In the genomic region with DNA sequence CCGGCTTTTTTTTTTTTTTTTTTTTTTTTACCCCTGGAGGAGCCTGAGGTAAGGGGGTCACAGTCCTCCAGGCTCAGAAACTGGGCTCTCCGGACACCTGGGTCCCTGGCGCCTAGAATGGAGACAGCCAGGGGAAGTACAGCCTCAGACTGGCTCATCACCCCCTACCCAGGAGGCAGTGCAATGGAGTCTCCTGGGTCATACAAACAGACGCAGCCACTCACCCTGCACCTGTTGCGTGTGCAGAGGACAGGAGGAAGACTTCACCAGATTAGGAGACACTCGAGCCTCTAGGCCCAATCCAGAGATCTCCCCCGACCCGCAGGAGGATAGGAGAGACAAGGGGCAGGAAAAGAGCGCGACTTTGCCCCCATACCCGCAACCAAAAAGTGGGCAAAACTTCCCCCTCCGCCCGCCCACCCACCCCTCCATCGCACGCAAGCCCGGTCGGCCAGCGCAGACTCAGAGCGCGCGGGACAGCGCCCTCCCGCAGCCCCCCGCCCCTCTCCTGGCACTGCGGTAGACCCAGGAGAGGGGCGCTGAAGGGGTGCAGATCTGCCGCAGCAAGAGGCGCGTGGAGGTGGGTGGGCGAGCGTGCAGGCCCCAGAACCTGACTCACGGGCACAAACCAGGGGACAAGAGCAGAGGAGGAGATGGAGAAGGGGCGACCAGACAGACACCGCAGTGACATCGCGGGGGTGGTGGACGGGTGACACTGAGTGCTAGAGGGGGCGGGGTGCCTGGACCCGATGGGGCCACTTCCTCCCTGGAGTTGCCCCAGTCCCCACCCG, we compare ENCODE assay signal across 10 cellular contexts. TPM values are rescaled to one million over a fixed set of nuclear protein-coding genes. Genes with fewer than 3 reads are reported as not detected.
DNase-seq lines count a peak whose midpoint lies in the region; FAIRE-seq and TF ChIP-seq lines count a peak whose summit lies in the region.
"Had no signal": no experiment of that assay in that cellular context is flagged by ENCODE, and none has a peak within 500 bp of the region (broad histone marks: within the 10 kb centered on the region; RNA-seq: fewer than 3 reads in every experiment).

No MANE protein-coding gene starts in this region.

- peaks cover 20 to 70% (median 54%) of the 10 kb centered on the region in 10 experiments for H3K4me1 ChIP-seq in BLaER1 treated with 17β-estradiol and CSF1 and Interleukin-3, amounts not matched to agents 10 nM and 100 nM
- H3K4me1 ChIP-seq in HUES6 (ENCODE audit: control insufficient read depth, insufficient read depth, low read length) (peaks cover 9% of the 10 kb centered on the region), endocrine pancreas (ENCODE audit: control insufficient read depth, insufficient read depth, low read length) (no peaks in the 10 kb centered on the region), neural progenitor cell (peaks cover 4% of the 10 kb centered on the region)

- peak overlapping the region; percentile 91 for H3K4me3 Mint-ChIP-seq in neural progenitor cell

- no peak overlapping the region for H3K27ac ChIP-seq in BLaER1 treated with 17β-estradiol and CSF1 and Interleukin-3, amounts not matched to agents 10 nM and 100 nM
- no peak overlapping the region for H3K27ac ChIP-seq in HUES6 (ENCODE audit: low read depth, low read length)
- H3K27ac ChIP-seq in neural progenitor cell = no peak overlapping the region
- H3K27ac ChIP-seq: tibial artery had no signal

- H3K4me2 ChIP-seq in BLaER1 treated with 17β-estradiol and CSF1 and Interleukin-3, amounts not matched to agents 10 nM and 100 nM = peak overlapping the region; percentile 66 to 98 (median 87); a peak in 18 of 22 replicates
- peak overlapping the region; percentile 86 for H3K4me2 ChIP-seq in neural progenitor cell

- no peaks in the 10 kb centered on the region for H3K9me3 ChIP-seq in BLaER1 treated with 17β-estradiol and CSF1 and Interleukin-3, amounts not matched to agents 10 nM and 100 nM (replicated peaks in 1 of 11)
- no peaks in the 10 kb centered on the region for H3K9me3 ChIP-seq in HUES6 (ENCODE audit: control insufficient read depth, insufficient read depth, low read depth, low read length)
- no peaks in the 10 kb centered on the region for H3K9me3 ChIP-seq in endocrine pancreas (ENCODE audit: control insufficient read depth, low read length)
- no peaks in the 10 kb centered on the region for H3K9me3 ChIP-seq in neural progenitor cell (ENCODE audit: low read depth)
- H3K9me3 ChIP-seq: tibial artery had no signal

- H4K20me1 ChIP-seq in BLaER1 treated with 17β-estradiol and CSF1 and Interleukin-3, amounts not matched to agents 10 nM and 100 nM = peaks cover 0 to 13% (median 5%) of the 10 kb centered on the region in 11 experiments; a peak in 7 of 22 replicates
- peaks cover 3% of the 10 kb centered on the region for H4K20me1 ChIP-seq in neural progenitor cell (ENCODE audit: low read depth)

- H3K9me3 Mint-ChIP-seq in neural progenitor cell = peaks cover 2% of the 10 kb centered on the region

- H3K36me3 ChIP-seq in BLaER1 treated with 17β-estradiol and CSF1 and Interleukin-3, amounts not matched to agents 10 nM and 100 nM = no peaks in the 10 kb centered on the region
- H3K36me3 ChIP-seq in HUES6 (ENCODE audit: control insufficient read depth, insufficient read depth, low read length) = no peaks in the 10 kb centered on the region
- no peaks in the 10 kb centered on the region for H3K36me3 ChIP-seq in endocrine pancreas (ENCODE audit: control insufficient read depth, insufficient read depth, low read length)
- H3K36me3 ChIP-seq in neural progenitor cell = no peaks in the 10 kb centered on the region
- H3K36me3 ChIP-seq: tibial artery had no signal

- H3K79me2 ChIP-seq in neural progenitor cell (ENCODE audit: low read depth) = no peaks in the 10 kb centered on the region

- peak overlapping the region; percentile 97 for H2AFZ ChIP-seq in neural progenitor cell (replicated peaks)

- peaks cover 8% of the 10 kb centered on the region for H3F3A ChIP-seq in neural progenitor cell (ENCODE audit: low read depth)

- H3K4me1 Mint-ChIP-seq in neural progenitor cell = peaks cover 28% of the 10 kb centered on the region

- H3K4me3 ChIP-seq in BLaER1 treated with 17β-estradiol and CSF1 and Interleukin-3, amounts not matched to agents 10 nM and 100 nM = peak overlapping the region in 5 of 10 experiments; percentile 52 to 66 (median 58); a peak in 5 of 20 replicates
- H3K4me3 ChIP-seq in HUES6 (ENCODE audit: low read depth, low read length) (peak overlapping the region; percentile 89), endocrine pancreas (ENCODE audit: control insufficient read depth, insufficient read depth, low read length) (no peak overlapping the region), neural progenitor cell (peak overlapping the region; percentile 70)

- peaks cover 61 to 75% (median 72%) of the 10 kb centered on the region in 11 experiments for H3K27me3 ChIP-seq in BLaER1 treated with 17β-estradiol and CSF1 and Interleukin-3, amounts not matched to agents 10 nM and 100 nM
- H3K27me3 ChIP-seq in HUES6 (ENCODE audit: control insufficient read depth, insufficient read depth, low read length) (peaks cover 80% of the 10 kb centered on the region), endocrine pancreas (ENCODE audit: control insufficient read depth, insufficient read depth, low read length) (no peaks in the 10 kb centered on the region), neural progenitor cell (peaks cover 75% of the 10 kb centered on the region)

- peaks cover 53% of the 10 kb centered on the region for H3K27me3 Mint-ChIP-seq in neural progenitor cell (ENCODE audit: insufficient read depth, low read depth)

- no peak overlapping the region for H3K9ac ChIP-seq in BLaER1 treated with 17β-estradiol and CSF1 and Interleukin-3, amounts not matched to agents 10 nM and 100 nM
- H3K9ac ChIP-seq in HUES6 (ENCODE audit: low read length) (no peak overlapping the region), endocrine pancreas (ENCODE audit: control insufficient read depth, insufficient read depth, low read length) (peak overlapping the region; percentile 14), neural progenitor cell (no peak overlapping the region)

- no peak for TF ChIP-seq CTCF in neural progenitor cell (IDR thresholded peaks at IDR 0.05)

- H3K27ac Mint-ChIP-seq in neural progenitor cell = no peak overlapping the region

- DNase-seq in neural progenitor cell (ENCODE audit: low spot score) (peak; percentile 53), RCC 7860 (ENCODE audit: low spot score) (no peak), Ammon's horn (ENCODE audit: low spot score) (no peak), T-helper 1 cell (no peak), NCI-H748 (lab: John Stamatoyannopoulos, UW; ENCODE audit: unreplicated experiment) (no peak)
- DNase-seq: effector CD8-positive, alpha-beta T cell; tibial artery had no signal

- H3K36me3 Mint-ChIP-seq in neural progenitor cell = no peaks in the 10 kb centered on the region

- no peak for FAIRE-seq in RCC 7860 (lab: Jason Lieb, UNC)

RNA-seq across cellular contexts. Expression of gene HAP1, which starts 0.9 kb away (rescaled TPM):
- 0.45 and 1.7 TPM in 2 replicates for total RNA-seq in neural progenitor cell (ENCODE audit: low replicate concordance)

RNA-seq across cellular contexts. Expression of gene GAST, which starts 21.4 kb away (rescaled TPM):
- total RNA-seq in neural progenitor cell (ENCODE audit: low replicate concordance) = not detected in 2 replicates

RNA-seq across cellular contexts. Expression of gene EIF1, which starts 44.9 kb away (rescaled TPM):
- 60.7 and 91.4 TPM in 2 replicates for total RNA-seq in neural progenitor cell (ENCODE audit: low replicate concordance)

RNA-seq across cellular contexts. Expression of gene JUP, which starts 53.0 kb away (rescaled TPM):
- 28.5 and 91.8 TPM in 2 replicates for total RNA-seq in neural progenitor cell (ENCODE audit: low replicate concordance)
